8 cellular contexts compared by ENCODE assay signal in genomic region chr1:67831850-67832513, GRCh38. TPM values are rescaled to one million over a fixed set of nuclear protein-coding genes. Genes with fewer than 3 reads are reported as not detected.
A peak's percentile ranks its signal among the peaks of the same experiment; 100 is the strongest.
DNase-seq lines count a peak whose midpoint lies in the region; ATAC-seq and TF ChIP-seq lines count a peak whose summit lies in the region.

No MANE protein-coding gene starts in this region.

- H3K27ac ChIP-seq in GM23338 (ENCODE audit: low read depth): no peak overlapping the region
- peak overlapping the region; percentile 81 for H3K27ac ChIP-seq in PC-3 (ENCODE audit: low read length)
- peak overlapping the region; percentile 90 to 98 for H3K27ac ChIP-seq in coronary artery
- peak overlapping the region; percentile 35 for H3K27ac ChIP-seq in layer of hippocampus (ENCODE audit: low read depth, low read length)
- peak overlapping the region; percentile 87 for H3K27ac ChIP-seq in stomach smooth muscle (ENCODE audit: low read length)

- TF ChIP-seq CTCF in AG10803 (conservative IDR thresholded peaks at IDR 0.05; ENCODE audit: low read length) (no peak), GM23338 (conservative IDR thresholded peaks at IDR 0.05; ENCODE audit: low read depth in 2 of 2) (0 out of 4 replicates have a peak, but pooled peaks of 1 of the 2 experiments have one; percentile 1), PC-3 (conservative IDR thresholded peaks at IDR 0.05; ENCODE audit: low read depth, low read length) (no peak), coronary artery (IDR thresholded peaks at IDR 0.05) (no peak)

- ATAC-seq in GM23338 (peak; percentile 6; the same call in 1 of the 3 replicates), PC-3 (peak; percentile 56), HG03378 (IDR thresholded peaks at IDR 0.05; ENCODE audit: unreplicated experiment) (no peak)

- peaks cover 20% of the 10 kb centered on the region for H3K4me1 ChIP-seq in GM23338 (ENCODE audit: insufficient read depth)
- H3K4me1 ChIP-seq in PC-3 (ENCODE audit: insufficient read depth, low read length): peaks cover 21% of the 10 kb centered on the region
- H3K4me1 ChIP-seq in stomach smooth muscle (ENCODE audit: control insufficient read depth, insufficient read depth, low read length): peaks cover 11% of the 10 kb centered on the region

- H4K20me1 ChIP-seq in GM23338 (replicated peaks; ENCODE audit: insufficient read depth): no peaks in the 10 kb centered on the region
- H4K20me1 ChIP-seq in PC-3 (ENCODE audit: low read length): no peaks in the 10 kb centered on the region

- H3K4me2 ChIP-seq in GM23338: peak overlapping the region; percentile 100
- H3K4me2 ChIP-seq in PC-3 (ENCODE audit: low read length): peak overlapping the region; percentile 93

- H3F3A ChIP-seq in GM23338 (replicated peaks; ENCODE audit: low read depth) (no peaks in the 10 kb centered on the region; the same call in 1 of the 2 replicates), PC-3 (ENCODE audit: low read length, unreplicated experiment) (no peaks in the 10 kb centered on the region)

- peaks cover 33% of the 10 kb centered on the region for H3K27me3 Mint-ChIP-seq in GM23338 (ENCODE audit: insufficient read depth, low read depth, poor library complexity)

- H3K36me3 ChIP-seq in GM23338 (ENCODE audit: insufficient read depth): no peaks in the 10 kb centered on the region
- peaks cover 8% of the 10 kb centered on the region; the same call in 1 of the 2 replicates for H3K36me3 ChIP-seq in PC-3 (ENCODE audit: low read depth, low read length)
- no peaks in the 10 kb centered on the region for H3K36me3 ChIP-seq in stomach smooth muscle (ENCODE audit: control insufficient read depth in 2 of 2, insufficient read depth in 2 of 2, low read length in 2 of 2)

- H3K9me2 ChIP-seq in GM23338 (ENCODE audit: insufficient read depth) (peaks cover 6% of the 10 kb centered on the region; the same call in 1 of the 2 replicates), PC-3 (replicated peaks; ENCODE audit: low read length) (no peaks in the 10 kb centered on the region)

- peaks cover 22% of the 10 kb centered on the region for H3K4me1 Mint-ChIP-seq in GM23338

- BruUV-seq in PC-3 (replicated peaks; lab: Mats Ljungman, UMichigan): no TSS peak

- no peaks in the 10 kb centered on the region for H3K9me3 ChIP-seq in PC-3 (ENCODE audit: low read length)
- no peaks in the 10 kb centered on the region for H3K9me3 ChIP-seq in stomach smooth muscle (ENCODE audit: control insufficient read depth in 2 of 2, low read length in 2 of 2)

- H3K9ac ChIP-seq in PC-3 (ENCODE audit: low read length) (peak overlapping the region; percentile 86), stomach smooth muscle (ENCODE audit: low read length in 2 of 2) (peak overlapping the region; percentile 75 to 89)

- H3K27ac Mint-ChIP-seq in GM23338: peak overlapping the region; percentile 27; the same call in 1 of the 2 replicates

- CTCF ChIA-PET in PC-3 (lab: Charles Lee): interaction anchor here (0.6 to 0.7 kb wide), 2 partner anchors 20 to 66 kb away, joined by 3 to 7 read pairs; no protein-coding TSS in a partner anchor

- no peaks in the 10 kb centered on the region for H3K36me3 Mint-ChIP-seq in GM23338 (ENCODE audit: low read depth)

- POLR2A ChIA-PET in PC-3 (lab: Charles Lee; ENCODE audit: unreplicated experiment): interaction anchor here (0.5 to 1.1 kb wide), 8 partner anchors 14 to 391 kb away, joined by 3 to 13 read pairs (median 3); partner anchors contain the start of gene GADD45A

- peak overlapping the region; percentile 88 for H3K4me3 Mint-ChIP-seq in GM23338

- H3K79me2 ChIP-seq in GM23338 (replicated peaks; ENCODE audit: insufficient read depth) (peaks cover 28% of the 10 kb centered on the region), PC-3 (ENCODE audit: low read length) (peaks cover 56% of the 10 kb centered on the region)

- H2AFZ ChIP-seq in GM23338 (peak overlapping the region; percentile 84), PC-3 (ENCODE audit: low read length) (peak overlapping the region; percentile 88)

- intact Hi-C loops in PC-3 (cut with micrococcal nuclease): loop anchor here (1.0 to 5.0 kb wide), 6 partner anchors 39 to 550 kb away; no protein-coding TSS in a partner anchor

- DNase-seq in AG10803 (ENCODE audit: low read depth) (peak; percentile 67), GM23338 (ENCODE audit: low spot score) (peak; percentile 47), PC-3 (peak; percentile 85), coronary artery (ENCODE audit: low spot score) (peak; percentile 83), NCI-H128 (lab: John Stamatoyannopoulos, UW; ENCODE audit: unreplicated experiment) (no peak)

- H3K4me3 ChIP-seq in AG10803 (ENCODE audit: low read length) (peak overlapping the region; percentile 88), GM23338 (peak overlapping the region; percentile 93), PC-3 (ENCODE audit: low read length) (peak overlapping the region; percentile 84), coronary artery (peak overlapping the region; percentile 93), stomach smooth muscle (ENCODE audit: low read length in 2 of 2) (peak overlapping the region; percentile 73 to 93)

- peaks cover 47% of the 10 kb centered on the region for H3K27me3 ChIP-seq in GM23338 (ENCODE audit: insufficient read depth)
- no peaks in the 10 kb centered on the region for H3K27me3 ChIP-seq in PC-3 (ENCODE audit: low read length)
- H3K27me3 ChIP-seq in layer of hippocampus (ENCODE audit: control insufficient read depth, insufficient read depth, low read length): no peaks in the 10 kb centered on the region
- H3K27me3 ChIP-seq in stomach smooth muscle (ENCODE audit: control insufficient read depth in 1 of 2, insufficient read depth in 2 of 2, low read length in 2 of 2): no peaks in the 10 kb centered on the region

- no peaks in the 10 kb centered on the region for H3K9me3 Mint-ChIP-seq in GM23338

TF ChIP-seq in GM23338, 12 proteins besides CTCF, POLR2A, EP300 and RAD21:
- no peak for TF ChIP-seq ZNF331 (CRISPR knock-in tag; IDR thresholded peaks at IDR 0.05; ENCODE audit: low read depth)

RNA-seq across cellular contexts. Expression of gene GNG12, which starts 1.3 kb away (rescaled TPM):
- 30.4 and 33.0 TPM in 2 replicates for total RNA-seq in GM23338 (2014; rRNA removed; shearing (Covaris generic))
- polyA plus RNA-seq in GM23338 (2016; fragmentation: Nextera tagmentation; extraction: Ambion mirVana): 12.7 and 13.4 TPM in 2 replicates
- 54.1 and 66.1 TPM in 2 replicates for total RNA-seq in PC-3 (2014; rRNA removed)
